1 cellular context compared by ENCODE assay signal in genomic region chr15:63600001-63600645, GRCh38.
TF ChIP-seq lines count a peak whose summit lies in the region.

No MANE protein-coding gene starts in this region.

TF ChIP-seq in HepG2, 621 proteins besides CTCF, POLR2A, EP300 and RAD21 (continued from another document and continues in another):
- TF ChIP-seq CEBPZ (IDR thresholded peaks at IDR 0.05; ENCODE audit: low read length): no peak
- no peak for TF ChIP-seq CSRNP2 (CRISPR knock-in tag; conservative IDR thresholded peaks at IDR 0.05; ENCODE audit: low read depth)
- TF ChIP-seq RFX1 (IDR thresholded peaks at IDR 0.05): no peak
- no peak for TF ChIP-seq ZNF703 (CRISPR knock-in tag; IDR thresholded peaks at IDR 0.05; ENCODE audit: borderline replicate concordance)
- no peak for TF ChIP-seq ELF1 (CRISPR knock-in tag; IDR thresholded peaks at IDR 0.05)
- no peak for TF ChIP-seq ZNF230 (CRISPR knock-in tag; IDR thresholded peaks at IDR 0.05)
- TF ChIP-seq IRF9 (CRISPR knock-in tag; IDR thresholded peaks at IDR 0.05; ENCODE audit: borderline replicate concordance): no peak
- 0 out of 2 replicates have a peak, but pooled peaks have one; percentile 10 for TF ChIP-seq ZNF761 (CRISPR knock-in tag; conservative IDR thresholded peaks at IDR 0.05)
- no peak for TF ChIP-seq MAFG (CRISPR knock-in tag; IDR thresholded peaks at IDR 0.05)
- TF ChIP-seq ZBTB20 (CRISPR knock-in tag; IDR thresholded peaks at IDR 0.05; ENCODE audit: borderline replicate concordance, low read depth): no peak; the same call in 1 of the 2 replicates
- no peak for TF ChIP-seq SRSF4 (IDR thresholded peaks at IDR 0.05; ENCODE audit: low read depth, low read length, poor library complexity, severe bottlenecking)
- no peak for TF ChIP-seq DPF2 (CRISPR knock-in tag; IDR thresholded peaks at IDR 0.05; ENCODE audit: borderline replicate concordance, low read depth)
- TF ChIP-seq ZNF788 (CRISPR knock-in tag; IDR thresholded peaks at IDR 0.05; ENCODE audit: borderline replicate concordance): 0 out of 2 replicates have a peak, but pooled peaks have one; percentile 20
- TF ChIP-seq NFYB (CRISPR knock-in tag; IDR thresholded peaks at IDR 0.05): no peak
- peak; percentile 59; the same call in 1 of the 2 replicates for TF ChIP-seq EED (CRISPR knock-in tag; IDR thresholded peaks at IDR 0.05)
- TF ChIP-seq PHB2 (IDR thresholded peaks at IDR 0.05; ENCODE audit: partially characterized antibody): no peak
- no peak for TF ChIP-seq ZNF121 (CRISPR knock-in tag; IDR thresholded peaks at IDR 0.05)
- TF ChIP-seq TCF12 (IDR thresholded peaks at IDR 0.05): no peak
- 0 out of 2 replicates have a peak, but pooled peaks have one; percentile 6 for TF ChIP-seq TCF12 (CRISPR knock-in tag; IDR thresholded peaks at IDR 0.05)
- TF ChIP-seq ZNF839 (CRISPR knock-in tag; IDR thresholded peaks at IDR 0.05; ENCODE audit: borderline replicate concordance): no peak
- no peak for TF ChIP-seq ZSCAN25 (CRISPR knock-in tag; IDR thresholded peaks at IDR 0.05)
- TF ChIP-seq SSRP1 (CRISPR knock-in tag; IDR thresholded peaks at IDR 0.05): peak; percentile 76; the same call in 1 of the 2 replicates
- TF ChIP-seq FOXA3 (CRISPR knock-in tag; IDR thresholded peaks at IDR 0.05): no peak
- TF ChIP-seq ZNF281 (CRISPR knock-in tag; IDR thresholded peaks at IDR 0.05; ENCODE audit: borderline replicate concordance): no peak
- TF ChIP-seq FLYWCH1 (CRISPR knock-in tag; IDR thresholded peaks at IDR 0.05): no peak
- 0 out of 2 replicates have a peak, but pooled peaks have one; percentile 19 for TF ChIP-seq ZNF710 (CRISPR knock-in tag; IDR thresholded peaks at IDR 0.05; ENCODE audit: borderline replicate concordance)
- no peak for TF ChIP-seq HNRNPH1 (optimal IDR thresholded peaks at IDR 0.05; ENCODE audit: low read depth, low read length)
- no peak for TF ChIP-seq ISL2 (CRISPR knock-in tag; IDR thresholded peaks at IDR 0.05)
- 0 out of 2 replicates have a peak, but pooled peaks have one; percentile 40 for TF ChIP-seq POLR2AphosphoS5 (IDR thresholded peaks at IDR 0.05; ENCODE audit: low read depth, low read length)
- no peak for TF ChIP-seq EHMT2 (IDR thresholded peaks at IDR 0.05; ENCODE audit: borderline replicate concordance, low read depth, low read length)
- TF ChIP-seq PRPF4 (IDR thresholded peaks at IDR 0.05; ENCODE audit: low read depth, low read length, poor library complexity, severe bottlenecking): no peak
- no peak for TF ChIP-seq DBP (CRISPR knock-in tag; IDR thresholded peaks at IDR 0.05; ENCODE audit: not compliant biosample characterization)
- TF ChIP-seq SMYD3 (CRISPR knock-in tag; IDR thresholded peaks at IDR 0.05): no peak
- TF ChIP-seq ZNF580 (CRISPR knock-in tag; IDR thresholded peaks at IDR 0.05; ENCODE audit: borderline replicate concordance, low read depth): no peak
- TF ChIP-seq POGK (CRISPR knock-in tag; conservative IDR thresholded peaks at IDR 0.05): no peak
- no peak for TF ChIP-seq SMARCC2 (IDR thresholded peaks at IDR 0.05)
- no peak; the same call in 1 of the 2 replicates for TF ChIP-seq ZSCAN29 (CRISPR knock-in tag; conservative IDR thresholded peaks at IDR 0.05)
- TF ChIP-seq SPEN (CRISPR knock-in tag; IDR thresholded peaks at IDR 0.05; ENCODE audit: low read depth): no peak
- TF ChIP-seq ZNF546 (CRISPR knock-in tag; conservative IDR thresholded peaks at IDR 0.05): no peak
- TF ChIP-seq ZNF747 (CRISPR knock-in tag; IDR thresholded peaks at IDR 0.05; ENCODE audit: borderline replicate concordance): peak; percentile 17; the same call in 1 of the 2 replicates
- TF ChIP-seq ZNF3 (CRISPR knock-in tag; IDR thresholded peaks at IDR 0.05): no peak
- 0 out of 2 replicates have a peak, but pooled peaks have one; percentile 51 for TF ChIP-seq TP53 (CRISPR knock-in tag; conservative IDR thresholded peaks at IDR 0.05)
- TF ChIP-seq MIER3 (CRISPR knock-in tag; IDR thresholded peaks at IDR 0.05; ENCODE audit: borderline replicate concordance): no peak
- TF ChIP-seq SALL2 (CRISPR knock-in tag; IDR thresholded peaks at IDR 0.05): no peak
- TF ChIP-seq MXD4 (CRISPR knock-in tag; IDR thresholded peaks at IDR 0.05): no peak
- peak; percentile 46; the same call in 1 of the 2 replicates for TF ChIP-seq BATF2 (CRISPR knock-in tag; IDR thresholded peaks at IDR 0.05)
- TF ChIP-seq ZFYVE20 (CRISPR knock-in tag; IDR thresholded peaks at IDR 0.05; ENCODE audit: borderline replicate concordance, low read depth): no peak
- no peak for TF ChIP-seq CCAR2 (optimal IDR thresholded peaks at IDR 0.05; ENCODE audit: low read depth, low read length)
- no peak for TF ChIP-seq ZFP36L2 (CRISPR knock-in tag; IDR thresholded peaks at IDR 0.05)
- TF ChIP-seq AKAP8 (CRISPR knock-in tag; IDR thresholded peaks at IDR 0.05): no peak
- no peak for TF ChIP-seq ATF7 (IDR thresholded peaks at IDR 0.05)
- TF ChIP-seq ATF7 (CRISPR knock-in tag; IDR thresholded peaks at IDR 0.05): no peak
- TF ChIP-seq HINFP (CRISPR knock-in tag; IDR thresholded peaks at IDR 0.05; ENCODE audit: low read depth): no peak
- TF ChIP-seq HDAC2 (CRISPR knock-in tag; IDR thresholded peaks at IDR 0.05): no peak
- no peak; the same call in 1 of the 2 replicates for TF ChIP-seq HIVEP1 (CRISPR knock-in tag; IDR thresholded peaks at IDR 0.05)
- no peak for TF ChIP-seq ZNF251 (CRISPR knock-in tag; IDR thresholded peaks at IDR 0.05)
- no peak for TF ChIP-seq ZNF253 (CRISPR knock-in tag; IDR thresholded peaks at IDR 0.05; ENCODE audit: borderline replicate concordance)
- no peak for TF ChIP-seq XBP1 (CRISPR knock-in tag; IDR thresholded peaks at IDR 0.05)
- TF ChIP-seq HOXA5 (CRISPR knock-in tag; IDR thresholded peaks at IDR 0.05): no peak
- no peak for TF ChIP-seq ZNF720 (CRISPR knock-in tag; IDR thresholded peaks at IDR 0.05)
